Comparison of ENCODE assay signal across 8 cellular contexts in genomic region chr4:20422398-20422797, GRCh38.
DNase-seq lines count a peak whose midpoint lies in the region; ATAC-seq and TF ChIP-seq lines count a peak whose summit lies in the region.

No MANE protein-coding gene starts in this region.

- H3K9me3 ChIP-seq in naive thymus-derived CD4-positive, alpha-beta T cell (ENCODE audit: control insufficient read depth in 2 of 3, low read length in 3 of 3): no peaks in the 10 kb centered on the region

- intact Hi-C loops in naive thymus-derived CD4-positive, alpha-beta T cell (cut with micrococcal nuclease): loop anchor here (1.0 to 10.0 kb wide), 4 partner anchors 120 to 1738 kb away; no protein-coding TSS in a partner anchor

- no peak overlapping the region for H3K4me3 Mint-ChIP-seq in naive thymus-derived CD4-positive, alpha-beta T cell

- peaks cover 0 to 15% (median 5%) of the 10 kb centered on the region in 7 donors for H3K4me1 Mint-ChIP-seq in naive thymus-derived CD4-positive, alpha-beta T cell

- no peaks in the 10 kb centered on the region for H3K4me1 ChIP-seq in naive thymus-derived CD4-positive, alpha-beta T cell (ENCODE audit: control insufficient read depth in 2 of 2, insufficient read depth in 2 of 2, low read length in 2 of 2)

- POLR2A ChIA-PET in naive thymus-derived CD4-positive, alpha-beta T cell (lab: Charles Lee): no interaction called here

- no peak overlapping the region for H3K27ac ChIP-seq in naive thymus-derived CD4-positive, alpha-beta T cell (ENCODE audit: low read depth, low read length)

- TF ChIP-seq CTCF in epithelial cell of esophagus (IDR thresholded peaks at IDR 0.05; ENCODE audit: insufficient read depth, low read depth, low read length, missing control alignments): peak; percentile 84

- H3K27me3 ChIP-seq in naive thymus-derived CD4-positive, alpha-beta T cell (ENCODE audit: control insufficient read depth in 2 of 2, insufficient read depth in 2 of 2, low read length in 2 of 2): no peaks in the 10 kb centered on the region

- no peaks in the 10 kb centered on the region for H3K36me3 Mint-ChIP-seq in naive thymus-derived CD4-positive, alpha-beta T cell

- no peak overlapping the region for H3K27ac Mint-ChIP-seq in naive thymus-derived CD4-positive, alpha-beta T cell

- DNase-seq in Ammon's horn (ENCODE audit: low spot score) (peak; percentile 60), NCI-H146 (lab: John Stamatoyannopoulos, UW) (peak; percentile 40), T-helper 9 cell (peak; percentile 3), epithelial cell of esophagus (ENCODE audit: low read depth) (peak; percentile 78), foreskin melanocyte (no peak)
- peak in 4 of 9 donors; percentile 2 to 17 (median 11) for DNase-seq in naive thymus-derived CD4-positive, alpha-beta T cell

- H3K36me3 ChIP-seq in naive thymus-derived CD4-positive, alpha-beta T cell (ENCODE audit: control insufficient read depth in 2 of 3, insufficient read depth in 3 of 3, low read length in 3 of 3): no peaks in the 10 kb centered on the region

- CTCF ChIA-PET in naive thymus-derived CD4-positive, alpha-beta T cell (lab: Charles Lee): interaction anchor here (0.7 kb wide), 1 partner anchor 1339 kb away, joined by 3 read pairs; no protein-coding TSS in a partner anchor

- H3K27me3 Mint-ChIP-seq in naive thymus-derived CD4-positive, alpha-beta T cell: peaks cover 4 to 13% (median 5%) of the 10 kb centered on the region in 5 donors

- no peak overlapping the region for H3K4me3 ChIP-seq in epithelial cell of esophagus (ENCODE audit: low read length)
- H3K4me3 ChIP-seq in naive thymus-derived CD4-positive, alpha-beta T cell (ENCODE audit: low read length): no peak overlapping the region

- H3K9me3 Mint-ChIP-seq in naive thymus-derived CD4-positive, alpha-beta T cell: no peaks in the 10 kb centered on the region

- peak; percentile 73 for ATAC-seq in GM18517 (IDR thresholded peaks at IDR 0.05; ENCODE audit: unreplicated experiment)
- ATAC-seq in HG02884 (IDR thresholded peaks at IDR 0.05; ENCODE audit: unreplicated experiment): peak; percentile 73
- ATAC-seq in naive thymus-derived CD4-positive, alpha-beta T cell: peak; percentile 64
